Comparison of ENCODE assay signal across 30 cellular contexts in genomic region chr10:123434435-123435039, GRCh38.
"Had no signal": no experiment of that assay in that cellular context is flagged by ENCODE, and none has a peak within 500 bp of the region (broad histone marks: within the 10 kb centered on the region; RNA-seq: fewer than 3 reads in every experiment).

No MANE protein-coding gene starts in this region.

- H3K4me3 Mint-ChIP-seq: naive B cell; naive thymus-derived CD8-positive, alpha-beta T cell; natural killer cell treated with Interleukin-12 subunit alpha and Interleukin-12 subunit beta and Interleukin-15 and Interleukin-18, amount 100 ng/mL, for 72 hours; nephron progenitor cell; neural crest cell; stimulated activated memory B cell treated with anti-CD40 and anti-IgM and Interleukin-4, amounts not matched to agents 10 μg/mL and 1 μg/mL and 100 μg/mL, for 72 hours; stimulated activated naive CD8-positive, alpha-beta T cell treated with anti-CD3 and anti-CD28 coated beads, Interleukin-15, amount 100 ng/mL, for 72 hours had no signal

- H3K9me3 ChIP-seq: ovary, psoas muscle, right lobe of liver, sigmoid colon, suprapubic skin, testis, tibial artery, transverse colon, upper lobe of left lung, uterus had no signal

- H3K79me2 ChIP-seq: parathyroid adenoma had no signal

- H3K9ac ChIP-seq: parathyroid adenoma had no signal

- H3K4me1 ChIP-seq: parathyroid adenoma, psoas muscle, right lobe of liver, sigmoid colon, suprapubic skin, testis, tibial artery, transverse colon, upper lobe of left lung, uterus had no signal

- H3K9me3 Mint-ChIP-seq: natural killer cell treated with Interleukin-12 subunit alpha and Interleukin-12 subunit beta and Interleukin-15 and Interleukin-18, amount 100 ng/mL, for 72 hours; neural crest cell; stimulated activated naive CD8-positive, alpha-beta T cell treated with anti-CD3 and anti-CD28 coated beads, Interleukin-15, amount 100 ng/mL, for 72 hours had no signal

- H3K36me3 Mint-ChIP-seq: naive B cell; naive thymus-derived CD8-positive, alpha-beta T cell; natural killer cell treated with Interleukin-12 subunit alpha and Interleukin-12 subunit beta and Interleukin-15 and Interleukin-18, amount 100 ng/mL, for 72 hours had no signal

- H3K27me3 Mint-ChIP-seq: stimulated activated memory B cell treated with anti-CD40 and anti-IgM and Interleukin-4, amounts not matched to agents 10 μg/mL and 1 μg/mL and 100 μg/mL, for 72 hours had no signal

- H3K4me3 ChIP-seq: ovary, psoas muscle, right lobe of liver, sigmoid colon, suprapubic skin, testis, tibial artery, transverse colon, upper lobe of left lung, uterus had no signal

- DNase-seq: naive B cell; naive thymus-derived CD8-positive, alpha-beta T cell; nephron progenitor cell; occipital lobe; ovary; psoas muscle; right cardiac atrium; right lobe of liver; sigmoid colon; small intestine; stimulated activated CD4-positive, alpha-beta T cell treated with anti-CD3 and anti-CD28 coated beads, Interleukin-12 subunit alpha, Interleukin-12 subunit beta, amount 100 ng/mL, for 4 hours; stimulated activated CD4-positive, alpha-beta T cell treated with anti-CD3 and anti-CD28 coated beads, Interleukin-1b, Interleukin-23, amount 100 ng/mL, for 48 hours; stimulated activated CD4-positive, alpha-beta T cell treated with anti-CD3 and anti-CD28 coated beads, Interleukin-4, amount 100 ng/mL, for 1 hour; stimulated activated CD4-positive, alpha-beta T cell treated with anti-CD3 and anti-CD28 coated beads, Interleukin-4, amount 100 ng/mL, for 4 hours; stimulated activated CD8-positive, alpha-beta memory T cell treated with anti-CD3 and anti-CD28 coated beads, Interleukin-4, amount 100 ng/mL, for 48 hours; stimulated activated naive CD4-positive, alpha-beta T cell; stimulated activated naive CD8-positive, alpha-beta T cell treated with anti-CD3 and anti-CD28 coated beads, Interleukin-15, amount 100 ng/mL, for 72 hours; stimulated activated naive CD8-positive, alpha-beta T cell treated with anti-CD3 and anti-CD28 coated beads, Interleukin-15, Interleukin-2, amounts not matched to agents 100 U/mL and 50 U/mL, for 24 hours; substantia nigra; testis; tibial artery; transverse colon; uterus had no signal

- FAIRE-seq: small intestine had no signal

- H3K27ac Mint-ChIP-seq: naive B cell; naive thymus-derived CD8-positive, alpha-beta T cell; natural killer cell treated with Interleukin-12 subunit alpha and Interleukin-12 subunit beta and Interleukin-15 and Interleukin-18, amount 100 ng/mL, for 72 hours; nephron progenitor cell; progenitor cell of endocrine pancreas; stimulated activated memory B cell treated with anti-CD40 and anti-IgM and Interleukin-4, amounts not matched to agents 10 μg/mL and 1 μg/mL and 100 μg/mL, for 72 hours; stimulated activated naive CD8-positive, alpha-beta T cell treated with anti-CD3 and anti-CD28 coated beads, Interleukin-15, amount 100 ng/mL, for 72 hours had no signal

- H2AFZ ChIP-seq: parathyroid adenoma had no signal

- H3K27me3 ChIP-seq: ovary, right lobe of liver, testis, tibial artery, upper lobe of left lung, uterus had no signal

- H3K27ac ChIP-seq: ovary, parathyroid adenoma, psoas muscle, right lobe of liver, sigmoid colon, suprapubic skin, testis, tibial artery, transverse colon, upper lobe of left lung, uterus had no signal

- H3K4me1 Mint-ChIP-seq: naive B cell; naive thymus-derived CD8-positive, alpha-beta T cell; stimulated activated memory B cell treated with anti-CD40 and anti-IgM and Interleukin-4, amounts not matched to agents 10 μg/mL and 1 μg/mL and 100 μg/mL, for 72 hours; stimulated activated naive CD8-positive, alpha-beta T cell treated with anti-CD3 and anti-CD28 coated beads, Interleukin-15, amount 100 ng/mL, for 72 hours had no signal

- H3K36me3 ChIP-seq: ovary, right lobe of liver, sigmoid colon, suprapubic skin, tibial artery, transverse colon, upper lobe of left lung, uterus had no signal
